Comparison of ENCODE assay signal across 1 cellular context in the genomic region with DNA sequence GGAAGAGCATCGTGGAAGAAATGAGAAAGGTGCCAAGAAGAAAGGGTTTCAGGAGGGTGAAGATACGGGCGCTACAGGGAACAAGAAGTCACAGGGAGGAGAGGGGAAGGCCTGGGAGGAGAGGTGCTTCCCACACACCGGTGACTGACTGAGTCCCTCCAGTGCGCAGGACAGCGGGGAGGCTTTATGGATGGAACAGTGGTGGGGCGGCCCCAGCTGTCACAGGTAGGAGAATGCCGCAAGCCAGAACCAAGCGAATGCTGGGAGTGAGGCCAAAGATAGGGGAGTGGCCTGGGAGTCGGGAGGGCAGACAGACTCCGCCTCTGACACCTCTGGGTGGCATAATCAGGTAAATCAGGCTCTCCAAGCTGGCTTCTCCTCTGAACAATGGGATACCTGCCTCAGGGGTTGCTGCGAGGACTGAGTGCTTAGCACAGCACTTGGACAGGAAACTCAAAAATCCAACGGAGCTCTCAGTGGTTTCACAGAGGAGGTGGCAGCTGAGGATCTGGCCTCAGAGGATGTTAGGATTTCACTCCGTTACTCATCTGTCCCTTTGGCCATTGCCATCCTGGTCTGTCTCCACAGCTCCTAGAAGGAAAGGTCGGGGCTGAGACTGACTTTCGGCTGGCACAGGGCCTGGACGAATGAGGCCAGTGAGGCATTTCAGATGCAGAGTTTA.
TF ChIP-seq lines count a peak whose summit lies in the region.

No MANE protein-coding gene starts in this region.

TF ChIP-seq in endothelial cell of umbilical vein, 7 proteins besides CTCF, POLR2A, EP300 and RAD21:
- no peak for TF ChIP-seq MYC (IDR thresholded peaks at IDR 0.05; ENCODE audit: low read depth, low read length)
- TF ChIP-seq JUN (IDR thresholded peaks at IDR 0.05; ENCODE audit: borderline replicate concordance, insufficient read depth, insufficient read length, low read depth), result no peak
- TF ChIP-seq EZH2 (IDR thresholded peaks at IDR 0.05; ENCODE audit: borderline replicate concordance, low read depth, low read length, severe bottlenecking), result no peak
- TF ChIP-seq GATA2 (IDR thresholded peaks at IDR 0.05; ENCODE audit: insufficient read depth, insufficient read length, low read depth, low read length), result no peak
